In genomic region chr1:36164399-36164798, GRCh38 we compare ENCODE assay signal across 16 cellular contexts. TPM values are rescaled to one million over a fixed set of nuclear protein-coding genes. Genes with fewer than 3 reads are reported as not detected.
DNase-seq lines count a peak whose midpoint lies in the region; ATAC-seq, FAIRE-seq and TF ChIP-seq lines count a peak whose summit lies in the region.
"Had no signal": no experiment of that assay in that cellular context is flagged by ENCODE, and none has a peak within 500 bp of the region (broad histone marks: within the 10 kb centered on the region; RNA-seq: fewer than 3 reads in every experiment).

No MANE protein-coding gene starts in this region.

- no peak for DNase-seq in activated T-cell treated with anti-CD3 and anti-CD28 coated beads, Interleukin-2, amount 50 U/mL, for 24 hours
- DNase-seq in activated T-cell treated with anti-CD3 and anti-CD28 coated beads, Interleukin-2, amount 50 U/mL, for 1 hour, result no peak
- DNase-seq in T-helper 17 cell, result no peak
- DNase-seq in esophagus muscularis mucosa (ENCODE audit: extremely low spot score), result no peak
- DNase-seq in stimulated activated naive CD8-positive, alpha-beta T cell treated with anti-CD3 and anti-CD28 coated beads, Interleukin-15, amount 100 ng/mL, for 72 hours, result no peak
- DNase-seq in endodermal cell, result no peak
- DNase-seq in frontal cortex (ENCODE audit: low spot score in 2 of 2), result no peak
- DNase-seq: aorta, DMS79, kidney glomerular epithelial cell, NCI-H1436, NCI-H524 treated with DMSO at 0.1 percent for 48 hours, small intestine had no signal

- intact Hi-C loops in esophagus muscularis mucosa (cut with DNase I), result no loop called here

- H3K27me3 Mint-ChIP-seq in activated T-cell treated with anti-CD3 and anti-CD28 coated beads, Interleukin-2, amount 50 U/mL, for 24 hours, result no peaks in the 10 kb centered on the region
- H3K27me3 Mint-ChIP-seq in T-helper 17 cell (no peaks in the 10 kb centered on the region), endodermal cell (ENCODE audit: insufficient read depth) (no peaks in the 10 kb centered on the region)
- no peaks in the 10 kb centered on the region for H3K27me3 Mint-ChIP-seq in stimulated activated naive CD8-positive, alpha-beta T cell treated with anti-CD3 and anti-CD28 coated beads, Interleukin-15, amount 100 ng/mL, for 72 hours

- H3K9me3 ChIP-seq in T-helper 17 cell (ENCODE audit: control insufficient read depth, low read length, poor library complexity, severe bottlenecking), result no peaks in the 10 kb centered on the region
- H3K9me3 ChIP-seq in esophagus muscularis mucosa, result no peaks in the 10 kb centered on the region
- H3K9me3 ChIP-seq in endodermal cell (ENCODE audit: control insufficient read depth, low read length), result no peaks in the 10 kb centered on the region

- no peak overlapping the region for H3K9ac ChIP-seq in endodermal cell (ENCODE audit: extremely low read depth, low read length, poor library complexity, severe bottlenecking)

- peak overlapping the region; percentile 79 for H3K27ac Mint-ChIP-seq in activated T-cell treated with anti-CD3 and anti-CD28 coated beads, Interleukin-2, amount 50 U/mL, for 24 hours
- peak overlapping the region; percentile 97 for H3K27ac Mint-ChIP-seq in T-helper 17 cell
- H3K27ac Mint-ChIP-seq in stimulated activated naive CD8-positive, alpha-beta T cell treated with anti-CD3 and anti-CD28 coated beads, Interleukin-15, amount 100 ng/mL, for 72 hours, result peak overlapping the region; percentile 71 to 90
- H3K27ac Mint-ChIP-seq in endodermal cell, result no peak overlapping the region
- H3K27ac Mint-ChIP-seq: nephron had no signal

- TF ChIP-seq CTCF in esophagus muscularis mucosa (IDR thresholded peaks at IDR 0.05) (no peak), endodermal cell (conservative IDR thresholded peaks at IDR 0.05) (no peak)

- no peak overlapping the region for H3K4me3 ChIP-seq in esophagus muscularis mucosa
- H3K4me3 ChIP-seq in endodermal cell (ENCODE audit: low read length), result no peak overlapping the region

- FAIRE-seq in frontal cortex (lab: Jason Lieb, UNC), result no peak
- FAIRE-seq: small intestine, urothelium cell line had no signal

- no peak for TF ChIP-seq POLR2A in esophagus muscularis mucosa (IDR thresholded peaks at IDR 0.05; ENCODE audit: low read depth)

- no peaks in the 10 kb centered on the region for H3K27me3 ChIP-seq in esophagus muscularis mucosa
- no peaks in the 10 kb centered on the region for H3K27me3 ChIP-seq in endodermal cell (ENCODE audit: control insufficient read depth, insufficient read depth, low read length, poor library complexity, severe bottlenecking)

- ATAC-seq in T-helper 17 cell, result no peak
- ATAC-seq in stimulated activated naive CD8-positive, alpha-beta T cell treated with anti-CD3 and anti-CD28 coated beads, Interleukin-15, amount 100 ng/mL, for 72 hours, result no peak
- ATAC-seq in HG02763 (IDR thresholded peaks at IDR 0.05; ENCODE audit: unreplicated experiment), result no peak

- H3K4me3 Mint-ChIP-seq in activated T-cell treated with anti-CD3 and anti-CD28 coated beads, Interleukin-2, amount 50 U/mL, for 24 hours, result no peak overlapping the region
- H3K4me3 Mint-ChIP-seq in T-helper 17 cell (peak overlapping the region; percentile 19), endodermal cell (no peak overlapping the region)
- no peak overlapping the region for H3K4me3 Mint-ChIP-seq in stimulated activated naive CD8-positive, alpha-beta T cell treated with anti-CD3 and anti-CD28 coated beads, Interleukin-15, amount 100 ng/mL, for 72 hours
- H3K4me3 Mint-ChIP-seq: nephron had no signal

- peaks cover 80% of the 10 kb centered on the region for H3K36me3 Mint-ChIP-seq in activated T-cell treated with anti-CD3 and anti-CD28 coated beads, Interleukin-2, amount 50 U/mL, for 24 hours (ENCODE audit: low read depth)
- H3K36me3 Mint-ChIP-seq in T-helper 17 cell (ENCODE audit: low read depth), result peaks cover 12% of the 10 kb centered on the region
- peaks cover 35% of the 10 kb centered on the region for H3K36me3 Mint-ChIP-seq in endodermal cell (ENCODE audit: low read depth)

- H3K36me3 ChIP-seq in esophagus muscularis mucosa (peaks cover 0 to 24% (median 6%) of the 10 kb centered on the region in 4 donors), endodermal cell (ENCODE audit: control insufficient read depth, insufficient read depth, low read length) (peaks cover 45% of the 10 kb centered on the region)

- H3K9me3 Mint-ChIP-seq in activated T-cell treated with anti-CD3 and anti-CD28 coated beads, Interleukin-2, amount 50 U/mL, for 24 hours, result no peaks in the 10 kb centered on the region
- H3K9me3 Mint-ChIP-seq in stimulated activated naive CD8-positive, alpha-beta T cell treated with anti-CD3 and anti-CD28 coated beads, Interleukin-15, amount 100 ng/mL, for 72 hours, result no peaks in the 10 kb centered on the region
- H3K9me3 Mint-ChIP-seq in endodermal cell, result no peaks in the 10 kb centered on the region
- H3K9me3 Mint-ChIP-seq: nephron had no signal

- WGBS in esophagus muscularis mucosa, result 79% methylated on average over 2 of the region's 2 CpGs
- 89 to 100% methylated on average over 1 to 2 of the region's 2 CpGs for WGBS in endodermal cell (ENCODE audit: insufficient coverage in 1 of 2, insufficient read length in 1 of 2), 2 experiments

- H3K4me1 ChIP-seq in esophagus muscularis mucosa (peaks cover 98 to 99% (median 99%) of the 10 kb centered on the region in 4 donors), endodermal cell (ENCODE audit: control insufficient read depth, insufficient read depth, low read length) (peaks cover 21% of the 10 kb centered on the region)

- H3K27ac ChIP-seq in esophagus muscularis mucosa (replicated peaks in 1 of 4) (peak overlapping the region; percentile 6 to 99 (median 74)), endodermal cell (ENCODE audit: low read depth, low read length) (no peak overlapping the region)

- TF ChIP-seq EP300 in esophagus muscularis mucosa (IDR thresholded peaks at IDR 0.05), result no peak

- H3K4me1 Mint-ChIP-seq in activated T-cell treated with anti-CD3 and anti-CD28 coated beads, Interleukin-2, amount 50 U/mL, for 24 hours (ENCODE audit: low read depth), result peaks cover 67% of the 10 kb centered on the region
- H3K4me1 Mint-ChIP-seq in T-helper 17 cell (peaks cover 57% of the 10 kb centered on the region), endodermal cell (peaks cover 55% of the 10 kb centered on the region)
- peaks cover 68% of the 10 kb centered on the region for H3K4me1 Mint-ChIP-seq in stimulated activated naive CD8-positive, alpha-beta T cell treated with anti-CD3 and anti-CD28 coated beads, Interleukin-15, amount 100 ng/mL, for 72 hours

RNA-seq across cellular contexts. Expression of gene MAP7D1, which starts 8.4 kb away (rescaled TPM):
- total RNA-seq in T-helper 17 cell (100 to 1,000 TPM; 173 to 175 TPM), esophagus muscularis mucosa (100 to 1,000 TPM; 162 to 263 (median 225) TPM), endodermal cell (100 to 1,000 TPM; 119 to 120 TPM), frontal cortex (70.1 TPM)
- 121 TPM for polyA plus RNA-seq in endodermal cell (2013, experiment 1 of 2)
- polyA plus RNA-seq in endodermal cell (2013, experiment 2 of 2), result 114 TPM

RNA-seq across cellular contexts. Expression of gene TRAPPC3, which starts 15.1 kb away (rescaled TPM):
- 10 to 100 TPM; 35.0 to 37.8 TPM for total RNA-seq in T-helper 17 cell
- 100 to 1,000 TPM in 3 of 4 donors, 10 to 100 TPM in 1; 97.9 to 164 (median 122) TPM for total RNA-seq in esophagus muscularis mucosa
- total RNA-seq in endodermal cell, result 10 to 100 TPM; 61.5 to 79.9 TPM
- 69.1 TPM for polyA plus RNA-seq in endodermal cell (2013, experiment 1 of 2)
- 71.4 TPM for polyA plus RNA-seq in endodermal cell (2013, experiment 2 of 2)
- total RNA-seq in frontal cortex, result 43.6 TPM

RNA-seq across cellular contexts. Expression of gene COL8A2, which starts 39.4 kb away (rescaled TPM):
- under 1 TPM in 1 of 2 donors, not detected in 1; 0.25 TPM for total RNA-seq in T-helper 17 cell
- total RNA-seq in esophagus muscularis mucosa, result 10 to 100 TPM; 20.7 to 57.4 (median 34.7) TPM
- under 1 TPM; 0.18 to 0.40 TPM for total RNA-seq in endodermal cell
- 1.7 TPM for polyA plus RNA-seq in endodermal cell (2013, experiment 1 of 2)
- polyA plus RNA-seq in endodermal cell (2013, experiment 2 of 2), result 1.7 TPM
- total RNA-seq in frontal cortex, result 0.82 TPM

RNA-seq across cellular contexts. Expression of gene THRAP3, which starts 59.8 kb away (rescaled TPM):
- 10 to 100 TPM; 74.5 to 76.3 TPM for total RNA-seq in T-helper 17 cell
- total RNA-seq in esophagus muscularis mucosa, result 100 to 1,000 TPM in 2 of 4 donors, 10 to 100 TPM in 2; 90.3 to 116 (median 104) TPM
- 100 to 1,000 TPM; 145 to 165 TPM for total RNA-seq in endodermal cell
- polyA plus RNA-seq in endodermal cell (2013, experiment 1 of 2), result 110 TPM
- polyA plus RNA-seq in endodermal cell (2013, experiment 2 of 2), result 105 TPM
- total RNA-seq in frontal cortex, result 80.3 TPM

Comparison
In these comparisons a context has a peak if more than half of its experiments do, and no peak if none do; other contexts are left out.
1. RNA of gene COL8A2, which starts 39.4 kb away (total RNA-seq): 20.7 to 57.4 TPM in esophagus muscularis mucosa; 0.82 TPM in frontal cortex (single experiment), 0.18 to 0.40 TPM in endodermal cell and 0.25 TPM in T-helper 17 cell; every median in the first group is over 10 times any median in the second.